ENCODE assay signal across 1 cellular context in the genomic region with DNA sequence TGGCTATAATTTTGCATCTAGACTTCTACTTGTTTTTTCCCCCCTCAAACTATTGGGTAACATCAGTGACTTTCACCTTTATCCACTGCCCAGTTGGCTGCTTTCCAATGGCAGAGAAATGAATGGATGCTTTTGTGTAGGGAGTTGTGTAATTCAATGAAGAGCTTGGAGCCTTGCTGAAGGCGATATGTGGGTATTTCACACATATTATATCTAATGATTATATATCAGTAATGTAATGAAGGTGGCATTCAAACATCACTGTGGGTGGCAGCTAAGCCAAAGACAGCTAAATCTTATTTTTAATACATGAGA.
TF ChIP-seq lines count a peak whose summit lies in the region.

No MANE protein-coding gene starts in this region.

TF ChIP-seq in IMR-90, 13 proteins besides CTCF, POLR2A, EP300 and RAD21:
- TF ChIP-seq SMC3 (IDR thresholded peaks at IDR 0.05; ENCODE audit: low read depth, low read length) (no peak), NFE2L2 (IDR thresholded peaks at IDR 0.05; ENCODE audit: low read depth, low read length) (no peak), CEBPB (IDR thresholded peaks at IDR 0.05; ENCODE audit: low read depth, low read length) (peak; percentile 74; the same call in 1 of the 2 replicates), RFX5 (IDR thresholded peaks at IDR 0.05; ENCODE audit: low read depth, low read length) (no peak), CHD1 (IDR thresholded peaks at IDR 0.05; ENCODE audit: low read depth, low read length) (no peak)
